In genomic region chr14:68574461-68574860, GRCh38 we compare ENCODE assay signal across 20 cellular contexts.
"Had no signal": no experiment of that assay in that cellular context is flagged by ENCODE, and none has a peak within 500 bp of the region (broad histone marks: within the 10 kb centered on the region; RNA-seq: fewer than 3 reads in every experiment).

No MANE protein-coding gene starts in this region.

- H3K27ac ChIP-seq: gastrocnemius medialis had no signal

- H3K36me3 Mint-ChIP-seq: activated CD8-positive, alpha-beta memory T cell treated with anti-CD3 and anti-CD28 coated beads, Interleukin-2, amount 10 ng/mL, durations not matched to agents 7 days and 5 days; natural killer cell had no signal

- H3K27me3 Mint-ChIP-seq: activated B cell treated with CpG ODN at 0.5 μM for 24 hours; activated CD4-positive, alpha-beta memory T cell treated with anti-CD3 and anti-CD28 coated beads, Interleukin-2, amount 10 ng/mL, durations not matched to agents 7 days and 5 days; activated CD8-positive, alpha-beta memory T cell treated with anti-CD3 and anti-CD28 coated beads, Interleukin-2, amount 10 ng/mL, durations not matched to agents 7 days and 5 days; activated T-helper 17 cell treated with anti-CD3 and anti-CD28 coated beads, Interleukin-2, amount 50 U/mL, for 72 hours; progenitor cell of endocrine pancreas had no signal

- H3K9me3 Mint-ChIP-seq: activated B cell treated with CpG ODN at 0.5 μM for 24 hours; activated CD4-positive, alpha-beta memory T cell treated with anti-CD3 and anti-CD28 coated beads, Interleukin-2, amount 10 ng/mL, durations not matched to agents 7 days and 5 days; activated naive CD4-positive, alpha-beta T cell treated with anti-CD3 and anti-CD28 coated beads for 36 hours; activated T-helper 17 cell treated with anti-CD3 and anti-CD28 coated beads, Interleukin-2, amount 50 U/mL, for 72 hours; natural killer cell had no signal

- H3K36me3 ChIP-seq: gastrocnemius medialis, transverse colon had no signal

- DNase-seq: activated B cell treated with CpG ODN at 0.5 μM for 24 hours; activated CD4-positive, alpha-beta memory T cell treated with anti-CD3 and anti-CD28 coated beads, Interleukin-2, amount 10 ng/mL, durations not matched to agents 7 days and 5 days; activated CD4-positive, alpha-beta T cell treated with anti-CD3 and anti-CD28 coated beads for 48 hours; activated CD8-positive, alpha-beta memory T cell treated with anti-CD3 and anti-CD28 coated beads, Interleukin-2, amount 10 ng/mL, durations not matched to agents 7 days and 5 days; activated naive CD4-positive, alpha-beta T cell treated with anti-CD3 and anti-CD28 coated beads for 36 hours; gastrocnemius medialis; head of caudate nucleus; mesendoderm; natural killer cell; stimulated activated CD4-positive, alpha-beta T cell treated with anti-CD3 and anti-CD28 coated beads, Interleukin-12 subunit alpha, Interleukin-12 subunit beta, amount 100 ng/mL, for 4 hours; stimulated activated CD4-positive, alpha-beta T cell treated with anti-CD3 and anti-CD28 coated beads, Interleukin-1b, Interleukin-23, amount 100 ng/mL, for 48 hours; stimulated activated CD8-positive, alpha-beta memory T cell treated with anti-CD3 and anti-CD28 coated beads, Interleukin-4, amount 100 ng/mL, for 48 hours; stimulated activated naive CD4-positive, alpha-beta T cell treated with Interleukin-2 at 50 U/mL for 16 hours; substantia nigra; T-helper 1 cell; T-helper 9 cell; transverse colon had no signal

- H3K27ac Mint-ChIP-seq: activated B cell treated with CpG ODN at 0.5 μM for 24 hours; activated CD4-positive, alpha-beta memory T cell treated with anti-CD3 and anti-CD28 coated beads, Interleukin-2, amount 10 ng/mL, durations not matched to agents 7 days and 5 days; activated CD8-positive, alpha-beta memory T cell treated with anti-CD3 and anti-CD28 coated beads, Interleukin-2, amount 10 ng/mL, durations not matched to agents 7 days and 5 days; activated naive CD4-positive, alpha-beta T cell treated with anti-CD3 and anti-CD28 coated beads for 36 hours; activated T-helper 17 cell treated with anti-CD3 and anti-CD28 coated beads, Interleukin-2, amount 50 U/mL, for 72 hours; natural killer cell; progenitor cell of endocrine pancreas had no signal

- H3K4me3 ChIP-seq: coronary artery, gastrocnemius medialis, transverse colon had no signal

- ATAC-seq: activated CD8-positive, alpha-beta memory T cell treated with anti-CD3 and anti-CD28 coated beads, Interleukin-2, amount 10 ng/mL, durations not matched to agents 7 days and 5 days; activated T-helper 17 cell treated with anti-CD3 and anti-CD28 coated beads, Interleukin-2, amount 50 U/mL, for 72 hours; gastrocnemius medialis; natural killer cell had no signal

- H3K9me3 ChIP-seq: gastrocnemius medialis, transverse colon had no signal

- H3K27me3 ChIP-seq: gastrocnemius medialis, transverse colon had no signal

- H3K4me3 Mint-ChIP-seq: activated B cell treated with CpG ODN at 0.5 μM for 24 hours; activated CD4-positive, alpha-beta memory T cell treated with anti-CD3 and anti-CD28 coated beads, Interleukin-2, amount 10 ng/mL, durations not matched to agents 7 days and 5 days; activated CD8-positive, alpha-beta memory T cell treated with anti-CD3 and anti-CD28 coated beads, Interleukin-2, amount 10 ng/mL, durations not matched to agents 7 days and 5 days; activated naive CD4-positive, alpha-beta T cell treated with anti-CD3 and anti-CD28 coated beads for 36 hours; activated T-helper 17 cell treated with anti-CD3 and anti-CD28 coated beads, Interleukin-2, amount 50 U/mL, for 72 hours; natural killer cell had no signal

- H3K4me1 Mint-ChIP-seq: activated B cell treated with CpG ODN at 0.5 μM for 24 hours; activated CD4-positive, alpha-beta memory T cell treated with anti-CD3 and anti-CD28 coated beads, Interleukin-2, amount 10 ng/mL, durations not matched to agents 7 days and 5 days; activated CD8-positive, alpha-beta memory T cell treated with anti-CD3 and anti-CD28 coated beads, Interleukin-2, amount 10 ng/mL, durations not matched to agents 7 days and 5 days; natural killer cell had no signal
